8 cellular contexts compared by ENCODE assay signal in genomic region chr7:141073641-141074161, GRCh38. TPM values are rescaled to one million over a fixed set of nuclear protein-coding genes. Genes with fewer than 3 reads are reported as not detected.
DNase-seq lines count a peak whose midpoint lies in the region; ATAC-seq and TF ChIP-seq lines count a peak whose summit lies in the region.

TSS of gene TMEM178B (plus strand) at chr7:141074064.

- H3K4me3 ChIP-seq in right atrium auricular region, result peak within 1 kb of the TSS; percentile 49 to 63
- peak within 1 kb of the TSS; percentile 32 to 69 (median 58) for H3K4me3 ChIP-seq in sigmoid colon

- intact Hi-C loops in CD4-positive, alpha-beta T cell (cut with DNase I, micrococcal nuclease), result loop anchor here in 1 of 2 experiments (5.0 kb wide), 1 partner anchor 459 kb away; no protein-coding TSS in a partner anchor
- intact Hi-C loops in sigmoid colon (cut with DNase I), result loop anchor here (10.0 kb wide), 1 partner anchor 461 kb away; no protein-coding TSS in a partner anchor

- WGBS in sigmoid colon, 2 donors, result 1 to 2% methylated on average over 47 of the region's 47 CpGs

- H3K27me3 ChIP-seq in CD4-positive, alpha-beta T cell (ENCODE audit: control insufficient read depth, insufficient read depth, low read length), result peaks cover 60% of the 10 kb centered on the region
- H3K27me3 ChIP-seq in right atrium auricular region, result no peaks in the 10 kb centered on the region
- peaks cover 0 to 24% (median 12%) of the 10 kb centered on the region in 3 donors for H3K27me3 ChIP-seq in sigmoid colon

- peak within 1 kb of the TSS; percentile 78 for H3K4me3 Mint-ChIP-seq in CD4-positive, alpha-beta T cell
- H3K4me3 Mint-ChIP-seq in activated naive CD4-positive, alpha-beta T cell treated with anti-CD3 and anti-CD28 coated beads, Interleukin-2, amount 50 U/mL, for 24 hours, result peak within 1 kb of the TSS; percentile 80

- TF ChIP-seq EP300 in sigmoid colon (IDR thresholded peaks at IDR 0.05), result no peak

- no peak within 1 kb of the TSS for H3K27ac ChIP-seq in CD4-positive, alpha-beta T cell (ENCODE audit: low read depth, low read length)
- peak within 1 kb of the TSS; percentile 45 to 50 for H3K27ac ChIP-seq in right atrium auricular region
- peak within 1 kb of the TSS in 3 of 4 donors; percentile 58 to 81 (median 80) for H3K27ac ChIP-seq in sigmoid colon

- TF ChIP-seq POLR2A in sigmoid colon (IDR thresholded peaks at IDR 0.05) (no peak), GM18505 (IDR thresholded peaks at IDR 0.05; ENCODE audit: borderline replicate concordance, extremely low read depth, insufficient read depth, insufficient read length) (no peak)

- no peak for DNase-seq in CD4-positive, alpha-beta T cell
- no peak for DNase-seq in right atrium auricular region (ENCODE audit: low spot score)
- DNase-seq in sigmoid colon, result no peak
- DNase-seq in KBM-7, result no peak

- no peak for ATAC-seq in CD4-positive, alpha-beta T cell (ENCODE audit: poor library complexity)
- peak; percentile 22 for ATAC-seq in HG03432 (IDR thresholded peaks at IDR 0.05; ENCODE audit: unreplicated experiment)
- ATAC-seq in GM18505 (IDR thresholded peaks at IDR 0.05; ENCODE audit: unreplicated experiment), result no peak
- ATAC-seq in GM19452 (IDR thresholded peaks at IDR 0.05; ENCODE audit: unreplicated experiment), result no peak

- in situ Hi-C loops in KBM-7 (cut with MboI; ENCODE audit: low pct_unique_long_range_greater_than_20kb, low sequenced_read_pairs), result no loop called here

- no peak for TF ChIP-seq CTCF in CD4-positive, alpha-beta T cell (IDR thresholded peaks at IDR 0.05)
- TF ChIP-seq CTCF in right atrium auricular region (IDR thresholded peaks at IDR 0.05) (no peak), sigmoid colon (IDR thresholded peaks at IDR 0.05) (no peak)

- H3K36me3 Mint-ChIP-seq in CD4-positive, alpha-beta T cell (ENCODE audit: low read depth), result no peaks in the 10 kb centered on the region
- H3K36me3 Mint-ChIP-seq in activated naive CD4-positive, alpha-beta T cell treated with anti-CD3 and anti-CD28 coated beads, Interleukin-2, amount 50 U/mL, for 24 hours, result no peaks in the 10 kb centered on the region

- H3K27me3 Mint-ChIP-seq in CD4-positive, alpha-beta T cell, result peaks cover 42% of the 10 kb centered on the region
- H3K27me3 Mint-ChIP-seq in activated naive CD4-positive, alpha-beta T cell treated with anti-CD3 and anti-CD28 coated beads, Interleukin-2, amount 50 U/mL, for 24 hours, result peaks cover 34% of the 10 kb centered on the region

- no peaks in the 10 kb centered on the region for H3K9me3 Mint-ChIP-seq in CD4-positive, alpha-beta T cell
- H3K9me3 Mint-ChIP-seq in activated naive CD4-positive, alpha-beta T cell treated with anti-CD3 and anti-CD28 coated beads, Interleukin-2, amount 50 U/mL, for 24 hours, result no peaks in the 10 kb centered on the region

- H3K36me3 ChIP-seq in right atrium auricular region (no peaks in the 10 kb centered on the region), sigmoid colon (no peaks in the 10 kb centered on the region)

- no peak within 1 kb of the TSS for H3K27ac Mint-ChIP-seq in CD4-positive, alpha-beta T cell
- no peak within 1 kb of the TSS for H3K27ac Mint-ChIP-seq in activated naive CD4-positive, alpha-beta T cell treated with anti-CD3 and anti-CD28 coated beads, Interleukin-2, amount 50 U/mL, for 24 hours

- CTCF ChIA-PET in CD4-positive, alpha-beta T cell (lab: Charles Lee), result no interaction called here

- H3K9me3 ChIP-seq in CD4-positive, alpha-beta T cell (ENCODE audit: control insufficient read depth, low read length), result no peaks in the 10 kb centered on the region
- no peaks in the 10 kb centered on the region for H3K9me3 ChIP-seq in right atrium auricular region
- no peaks in the 10 kb centered on the region for H3K9me3 ChIP-seq in sigmoid colon

- POLR2A ChIA-PET in CD4-positive, alpha-beta T cell (lab: Charles Lee), result no interaction called here

- H3K4me1 Mint-ChIP-seq in CD4-positive, alpha-beta T cell (ENCODE audit: low read depth), result peaks cover 20% of the 10 kb centered on the region
- H3K4me1 Mint-ChIP-seq in activated naive CD4-positive, alpha-beta T cell treated with anti-CD3 and anti-CD28 coated beads, Interleukin-2, amount 50 U/mL, for 24 hours, result peaks cover 25% of the 10 kb centered on the region

- H3K4me1 ChIP-seq in right atrium auricular region, result peaks cover 0 to 41% of the 10 kb centered on the region in 2 donors
- peaks cover 0 to 42% (median 38%) of the 10 kb centered on the region in 4 donors for H3K4me1 ChIP-seq in sigmoid colon

RNA-seq across cellular contexts. Expression of gene TMEM178B, which starts in this region (rescaled TPM):
- total RNA-seq in CD4-positive, alpha-beta T cell, result not detected
- total RNA-seq in right atrium auricular region (10 to 100 TPM; 15.8 to 48.7 TPM), sigmoid colon (1 to 10 TPM in 3 of 4 donors, under 1 TPM in 1; 0.16 to 4.7 (median 1.4) TPM)
- polyA plus RNA-seq in sigmoid colon, result under 1 TPM in 1 of 3 donors, not detected in 2; 0.79 TPM
